ENCODE assay signal across 6 cellular contexts in genomic region chrX:52873825-52874224, GRCh38. TPM values are rescaled to one million over a fixed set of nuclear protein-coding genes. Genes with fewer than 3 reads are reported as not detected.
"Had no signal": no experiment of that assay in that cellular context is flagged by ENCODE, and none has a peak within 500 bp of the region (broad histone marks: within the 10 kb centered on the region; RNA-seq: fewer than 3 reads in every experiment).

No MANE protein-coding gene starts in this region.

RNA-seq across cellular contexts. Expression of gene XAGE3, which starts 5.9 kb away (rescaled TPM):
- total RNA-seq: HepG2, HT-29, HT1080, IMR-90, K562 had no signal
- polyA plus RNA-seq: HepG2, IgD-negative memory B cell, IMR-90 had no signal
